In the genomic region with DNA sequence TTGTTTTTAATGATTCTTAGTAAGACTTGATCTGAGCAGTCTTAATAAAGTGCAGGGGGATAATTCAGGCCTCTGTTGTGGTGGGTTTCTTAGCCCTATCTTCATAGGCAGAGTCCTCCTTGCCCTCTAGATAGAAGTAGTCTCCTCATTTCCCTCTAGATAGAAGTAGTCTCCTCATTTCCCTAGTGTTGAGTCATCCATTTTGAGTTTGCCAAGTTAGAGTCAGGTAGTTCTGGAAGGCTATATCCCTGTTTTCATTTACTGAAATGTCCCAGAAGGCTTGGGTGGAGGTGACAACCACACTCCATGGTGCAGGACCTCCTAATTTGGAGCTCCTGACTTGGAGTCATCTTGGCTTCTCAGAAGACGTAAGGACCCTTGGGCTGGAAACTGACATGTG, we compare ENCODE assay signal across 27 cellular contexts.
"Had no signal": no experiment of that assay in that cellular context is flagged by ENCODE, and none has a peak within 500 bp of the region (broad histone marks: within the 10 kb centered on the region; RNA-seq: fewer than 3 reads in every experiment).

No MANE protein-coding gene starts in this region.

- H3K27me3 ChIP-seq: ovary, stomach, testis, thyroid gland, transverse colon, upper lobe of left lung, vagina had no signal

- H3K4me3 ChIP-seq: left ventricle myocardium inferior, lung, mucosa of descending colon, ovary, prostate gland, skin epidermis, stomach, testis, thyroid gland, transverse colon, upper lobe of left lung, vagina had no signal

- H3K27ac ChIP-seq: left ventricle myocardium inferior, ovary, prostate gland, stomach, testis, transverse colon, upper lobe of left lung, vagina had no signal

- FAIRE-seq: islet of Langerhans had no signal

- H3K9me3 ChIP-seq: mucosa of descending colon, ovary, prostate gland, testis, thyroid gland, transverse colon, upper lobe of left lung, vagina had no signal

- DNase-seq: hypothalamus; immature natural killer cell; left ventricle myocardium inferior; midbrain; mucosa of descending colon; naive thymus-derived CD4-positive, alpha-beta T cell; ovary; retina; right cardiac atrium; stimulated activated CD4-positive, alpha-beta T cell treated with anti-CD3 and anti-CD28 coated beads, Interleukin-12 subunit alpha, Interleukin-12 subunit beta, amount 100 ng/mL, for 4 hours; stimulated activated CD4-positive, alpha-beta T cell treated with anti-CD3 and anti-CD28 coated beads, Interleukin-15, amount 100 ng/mL, for 24 hours; stimulated activated CD4-positive, alpha-beta T cell treated with anti-CD3 and anti-CD28 coated beads, Interleukin-2, amount 100 ng/mL, for 24 hours; stimulated activated CD4-positive, alpha-beta T cell treated with anti-CD3 and anti-CD28 coated beads, Interleukin-4, amount 100 ng/mL, for 1 hour; stimulated activated naive B cell treated with anti-CD40 and anti-IgM and Interleukin-4, amounts not matched to agents 10 μg/mL and 1 μg/mL and 100 μg/mL, for 72 hours; stimulated activated naive CD8-positive, alpha-beta T cell treated with anti-CD3 and anti-CD28 coated beads, Interleukin-15, Interleukin-2, amounts not matched to agents 100 U/mL and 50 U/mL, for 24 hours; stomach; testis; thyroid gland; transverse colon; upper lobe of left lung had no signal

- H3K4me1 ChIP-seq: left ventricle myocardium inferior, prostate gland, stomach, testis, transverse colon, upper lobe of left lung, vagina had no signal

- H3K36me3 ChIP-seq: left ventricle myocardium inferior, ovary, prostate gland, stomach, thyroid gland, transverse colon, upper lobe of left lung, vagina had no signal

- ATAC-seq: mucosa of descending colon; naive thymus-derived CD4-positive, alpha-beta T cell; natural killer cell treated with Interleukin-12 subunit alpha and Interleukin-12 subunit beta and Interleukin-15 and Interleukin-18, amount 100 ng/mL, for 72 hours; right cardiac atrium; sciatic nerve; stimulated activated naive B cell treated with anti-CD40 and anti-IgM and Interleukin-4, amounts not matched to agents 10 μg/mL and 1 μg/mL and 100 μg/mL, for 72 hours; stimulated activated naive CD8-positive, alpha-beta T cell treated with anti-CD3 and anti-CD28 coated beads, Interleukin-15, Interleukin-2, amounts not matched to agents 100 U/mL and 50 U/mL, for 24 hours had no signal
